25 cellular contexts compared by ENCODE assay signal in the genomic region with DNA sequence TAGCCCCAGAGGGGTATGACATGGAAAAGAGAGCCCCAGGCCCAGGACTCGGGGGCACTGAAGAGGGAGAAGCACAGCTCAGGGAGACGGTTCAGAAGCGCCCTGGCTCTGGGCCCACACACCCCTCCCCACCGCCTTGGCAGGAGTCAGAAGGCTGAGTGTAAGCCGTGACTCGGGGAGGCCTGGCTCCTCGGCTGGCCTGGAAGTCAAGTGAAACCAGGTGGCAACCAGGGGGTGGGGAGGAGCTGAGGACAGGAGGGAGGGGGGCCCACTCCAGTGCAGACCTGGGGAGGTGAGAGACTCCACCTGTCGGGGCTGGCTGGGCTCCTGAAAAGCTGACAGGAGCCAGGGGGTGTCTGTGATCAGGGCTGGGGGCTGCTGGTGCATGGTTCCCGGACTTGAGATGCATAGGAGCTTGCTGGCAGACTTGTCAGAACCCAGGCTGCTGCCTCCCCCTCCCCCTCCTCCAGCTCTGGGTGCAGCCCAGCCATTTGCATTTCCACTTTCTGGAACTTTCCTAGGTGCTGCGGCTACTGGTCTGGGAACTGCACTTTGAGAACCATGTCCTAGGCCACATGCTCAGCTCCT.
DNase-seq lines count a peak whose midpoint lies in the region; ATAC-seq and TF ChIP-seq lines count a peak whose summit lies in the region.
"Had no signal": no experiment of that assay in that cellular context is flagged by ENCODE, and none has a peak within 500 bp of the region (broad histone marks: within the 10 kb centered on the region; RNA-seq: fewer than 3 reads in every experiment).

No MANE protein-coding gene starts in this region.

- H3K9ac ChIP-seq in neural progenitor cell = no peak overlapping the region

- peak; percentile 16 for ATAC-seq in GM23338

- H4K20me1 ChIP-seq in GM23338 (replicated peaks; ENCODE audit: insufficient read depth) = no peaks in the 10 kb centered on the region
- no peaks in the 10 kb centered on the region for H4K20me1 ChIP-seq in neural progenitor cell (ENCODE audit: low read depth)

- H3K27ac Mint-ChIP-seq in GM23338 = no peak overlapping the region
- H3K27ac Mint-ChIP-seq in chondrocyte (ENCODE audit: unreplicated experiment) = no peak overlapping the region
- peak overlapping the region; percentile 42 for H3K27ac Mint-ChIP-seq in neural progenitor cell
- H3K27ac Mint-ChIP-seq: activated B cell treated with CpG ODN at 0.5 μM for 24 hours; activated CD4-positive, alpha-beta memory T cell treated with anti-CD3 and anti-CD28 coated beads for 36 hours; CD4-positive, alpha-beta memory T cell had no signal

- H3K79me2 ChIP-seq in GM23338 (replicated peaks; ENCODE audit: insufficient read depth) (no peaks in the 10 kb centered on the region), neural progenitor cell (ENCODE audit: low read depth) (no peaks in the 10 kb centered on the region)

- no peaks in the 10 kb centered on the region for H3F3A ChIP-seq in GM23338 (replicated peaks; ENCODE audit: low read depth)
- H3F3A ChIP-seq in neural progenitor cell (ENCODE audit: low read depth) = no peaks in the 10 kb centered on the region

- H3K27me3 Mint-ChIP-seq in GM23338 (ENCODE audit: insufficient read depth, low read depth, poor library complexity) (peaks cover 6% of the 10 kb centered on the region), chondrocyte (ENCODE audit: low read depth) (peaks cover 15% of the 10 kb centered on the region), neural progenitor cell (ENCODE audit: insufficient read depth, low read depth) (peaks cover 7% of the 10 kb centered on the region)

- H3K4me3 Mint-ChIP-seq in GM23338 (no peak overlapping the region), chondrocyte (ENCODE audit: unreplicated experiment) (no peak overlapping the region), neural progenitor cell (no peak overlapping the region)
- H3K4me3 Mint-ChIP-seq: activated B cell treated with CpG ODN at 0.5 μM for 24 hours; activated CD4-positive, alpha-beta memory T cell treated with anti-CD3 and anti-CD28 coated beads for 36 hours; CD4-positive, alpha-beta memory T cell had no signal

- H3K9me3 Mint-ChIP-seq in GM23338 (no peaks in the 10 kb centered on the region), chondrocyte (ENCODE audit: low read depth) (no peaks in the 10 kb centered on the region), neural progenitor cell (no peaks in the 10 kb centered on the region)
- H3K9me3 Mint-ChIP-seq: activated B cell treated with CpG ODN at 0.5 μM for 24 hours; activated CD4-positive, alpha-beta memory T cell treated with anti-CD3 and anti-CD28 coated beads for 36 hours; neural crest cell had no signal

- H2AFZ ChIP-seq in GM23338 (no peak overlapping the region), neural progenitor cell (replicated peaks) (no peak overlapping the region)

- H3K36me3 ChIP-seq in GM23338 (ENCODE audit: insufficient read depth) = no peaks in the 10 kb centered on the region
- no peaks in the 10 kb centered on the region for H3K36me3 ChIP-seq in neural progenitor cell
- H3K36me3 ChIP-seq: upper lobe of left lung had no signal

- H3K27me3 ChIP-seq in GM23338 (ENCODE audit: insufficient read depth) = no peaks in the 10 kb centered on the region
- no peaks in the 10 kb centered on the region for H3K27me3 ChIP-seq in neural progenitor cell
- H3K27me3 ChIP-seq: upper lobe of left lung had no signal

- H3K4me2 ChIP-seq in GM23338 (no peak overlapping the region), neural progenitor cell (no peak overlapping the region)

- DNase-seq in NCI-H1092 (lab: John Stamatoyannopoulos, UW) (peak; percentile 8), NCI-H1092 treated with DMSO at 0.1 percent for 48 hours (lab: John Stamatoyannopoulos, UW) (no peak), GM23338 (ENCODE audit: low spot score) (no peak), chondrocyte (ENCODE audit: low spot score) (peak; percentile 87), neural progenitor cell (ENCODE audit: low spot score) (no peak), nucleus accumbens (lab: John Stamatoyannopoulos, UW) (no peak), NCI-H1436 (lab: John Stamatoyannopoulos, UW) (no peak)
- no peak for DNase-seq in activated CD4-positive, alpha-beta T cell treated with anti-CD3 and anti-CD28 coated beads for 48 hours
- DNase-seq: activated B cell treated with CpG ODN at 0.5 μM for 24 hours; activated CD4-positive, alpha-beta memory T cell treated with anti-CD3 and anti-CD28 coated beads for 36 hours; activated effector memory CD4-positive, alpha-beta T cell treated with Interleukin-2 at 50 U/mL for 16 hours; CD4-positive, alpha-beta memory T cell; DMS 273 treated with DMSO at 0.1 percent for 48 hours; GF-D8; KBM-7; NCI-H187; NCI-H774; OCI-M1; psoas muscle; SHP77; stimulated activated CD4-positive, alpha-beta T cell treated with anti-CD3 and anti-CD28 coated beads, Interleukin-1b, Interleukin-23, amount 100 ng/mL, for 48 hours had no signal

- H3K4me1 Mint-ChIP-seq in GM23338 (peaks cover 49% of the 10 kb centered on the region), chondrocyte (ENCODE audit: low read depth) (peaks cover 2% of the 10 kb centered on the region), neural progenitor cell (peaks cover 45% of the 10 kb centered on the region)
- H3K4me1 Mint-ChIP-seq: activated B cell treated with CpG ODN at 0.5 μM for 24 hours had no signal

- no peaks in the 10 kb centered on the region; the same call in 1 of the 2 replicates for H3K4me1 ChIP-seq in GM23338 (ENCODE audit: insufficient read depth)
- H3K4me1 ChIP-seq in neural progenitor cell = peaks cover 15% of the 10 kb centered on the region
- H3K4me1 ChIP-seq: psoas muscle had no signal

- no peaks in the 10 kb centered on the region for H3K9me2 ChIP-seq in GM23338 (ENCODE audit: insufficient read depth)

- no peak overlapping the region for H3K27ac ChIP-seq in GM23338 (ENCODE audit: low read depth)
- no peak overlapping the region for H3K27ac ChIP-seq in neural progenitor cell
- H3K27ac ChIP-seq: 22Rv1, psoas muscle, skin epidermis, upper lobe of left lung had no signal

- H3K4me3 ChIP-seq in GM23338 (no peak overlapping the region), neural progenitor cell (no peak overlapping the region)
- H3K4me3 ChIP-seq: psoas muscle, skin epidermis, upper lobe of left lung had no signal

- H3K36me3 Mint-ChIP-seq in GM23338 (ENCODE audit: low read depth) = no peaks in the 10 kb centered on the region; the same call in 2 of the 3 replicates
- H3K36me3 Mint-ChIP-seq in chondrocyte (ENCODE audit: low read depth) = no peaks in the 10 kb centered on the region
- H3K36me3 Mint-ChIP-seq in neural progenitor cell = no peaks in the 10 kb centered on the region
- H3K36me3 Mint-ChIP-seq: activated CD4-positive, alpha-beta memory T cell treated with anti-CD3 and anti-CD28 coated beads for 36 hours; CD4-positive, alpha-beta memory T cell had no signal

- no peak for TF ChIP-seq CTCF in GM23338 (conservative IDR thresholded peaks at IDR 0.05; ENCODE audit: low read depth in 2 of 2)
- no peak for TF ChIP-seq CTCF in chondrocyte (IDR thresholded peaks at IDR 0.05)
- no peak for TF ChIP-seq CTCF in neural progenitor cell (IDR thresholded peaks at IDR 0.05)

- no peaks in the 10 kb centered on the region for H3K9me3 ChIP-seq in neural progenitor cell (ENCODE audit: low read depth)
- H3K9me3 ChIP-seq: psoas muscle, upper lobe of left lung had no signal

TF ChIP-seq in GM23338, 12 proteins besides CTCF, POLR2A, EP300 and RAD21 (continues in another document):
- no peak for TF ChIP-seq EZH2 (IDR thresholded peaks at IDR 0.05; ENCODE audit: low read depth, unreplicated experiment)
- TF ChIP-seq, protein P1, sequence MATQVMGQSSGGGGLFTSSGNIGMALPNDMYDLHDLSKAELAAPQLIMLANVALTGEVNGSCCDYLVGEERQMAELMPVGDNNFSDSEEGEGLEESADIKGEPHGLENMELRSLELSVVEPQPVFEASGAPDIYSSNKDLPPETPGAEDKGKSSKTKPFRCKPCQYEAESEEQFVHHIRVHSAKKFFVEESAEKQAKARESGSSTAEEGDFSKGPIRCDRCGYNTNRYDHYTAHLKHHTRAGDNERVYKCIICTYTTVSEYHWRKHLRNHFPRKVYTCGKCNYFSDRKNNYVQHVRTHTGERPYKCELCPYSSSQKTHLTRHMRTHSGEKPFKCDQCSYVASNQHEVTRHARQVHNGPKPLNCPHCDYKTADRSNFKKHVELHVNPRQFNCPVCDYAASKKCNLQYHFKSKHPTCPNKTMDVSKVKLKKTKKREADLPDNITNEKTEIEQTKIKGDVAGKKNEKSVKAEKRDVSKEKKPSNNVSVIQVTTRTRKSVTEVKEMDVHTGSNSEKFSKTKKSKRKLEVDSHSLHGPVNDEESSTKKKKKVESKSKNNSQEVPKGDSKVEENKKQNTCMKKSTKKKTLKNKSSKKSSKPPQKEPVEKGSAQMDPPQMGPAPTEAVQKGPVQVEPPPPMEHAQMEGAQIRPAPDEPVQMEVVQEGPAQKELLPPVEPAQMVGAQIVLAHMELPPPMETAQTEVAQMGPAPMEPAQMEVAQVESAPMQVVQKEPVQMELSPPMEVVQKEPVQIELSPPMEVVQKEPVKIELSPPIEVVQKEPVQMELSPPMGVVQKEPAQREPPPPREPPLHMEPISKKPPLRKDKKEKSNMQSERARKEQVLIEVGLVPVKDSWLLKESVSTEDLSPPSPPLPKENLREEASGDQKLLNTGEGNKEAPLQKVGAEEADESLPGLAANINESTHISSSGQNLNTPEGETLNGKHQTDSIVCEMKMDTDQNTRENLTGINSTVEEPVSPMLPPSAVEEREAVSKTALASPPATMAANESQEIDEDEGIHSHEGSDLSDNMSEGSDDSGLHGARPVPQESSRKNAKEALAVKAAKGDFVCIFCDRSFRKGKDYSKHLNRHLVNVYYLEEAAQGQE (IDR thresholded peaks at IDR 0.05; ENCODE audit: unreplicated experiment) = no peak
- TF ChIP-seq, protein P2, sequence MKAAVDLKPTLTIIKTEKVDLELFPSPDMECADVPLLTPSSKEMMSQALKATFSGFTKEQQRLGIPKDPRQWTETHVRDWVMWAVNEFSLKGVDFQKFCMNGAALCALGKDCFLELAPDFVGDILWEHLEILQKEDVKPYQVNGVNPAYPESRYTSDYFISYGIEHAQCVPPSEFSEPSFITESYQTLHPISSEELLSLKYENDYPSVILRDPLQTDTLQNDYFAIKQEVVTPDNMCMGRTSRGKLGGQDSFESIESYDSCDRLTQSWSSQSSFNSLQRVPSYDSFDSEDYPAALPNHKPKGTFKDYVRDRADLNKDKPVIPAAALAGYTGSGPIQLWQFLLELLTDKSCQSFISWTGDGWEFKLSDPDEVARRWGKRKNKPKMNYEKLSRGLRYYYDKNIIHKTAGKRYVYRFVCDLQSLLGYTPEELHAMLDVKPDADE (IDR thresholded peaks at IDR 0.05) = no peak

Comparison
In these comparisons a context has a peak if more than half of its experiments do, and no peak if none do; other contexts are left out.
1. DNase-seq: peak in NCI-H1092 (single experiment) and chondrocyte (single experiment); none in NCI-H1092 treated with DMSO at 0.1 percent for 48 hours (single experiment), GM23338 (single experiment), neural progenitor cell (single experiment), activated CD4-positive, alpha-beta T cell treated with anti-CD3 and anti-CD28 coated beads for 48 hours (single experiment), nucleus accumbens (0 of 56) and NCI-H1436 (single experiment).